Comparison of ENCODE assay signal across 8 cellular contexts in genomic region chr16:2023098-2023925, GRCh38. TPM values are rescaled to one million over a fixed set of nuclear protein-coding genes. Genes with fewer than 3 reads are reported as not detected.
A peak's percentile ranks its signal among the peaks of the same experiment; 100 is the strongest.
DNase-seq lines count a peak whose midpoint lies in the region; ATAC-seq, FAIRE-seq and TF ChIP-seq lines count a peak whose summit lies in the region.

No MANE protein-coding gene starts in this region.

- H3K9me3 Mint-ChIP-seq in T-helper 1 cell treated with Interleukin-12 subunit alpha and Interleukin-12 subunit beta and Interleukin-4 antibody, amounts not matched to agents 30 μg/mL and 1 μg/mL, for 36 hours = no peaks in the 10 kb centered on the region

- intact Hi-C loops in right cardiac atrium (cut with DNase I) = loop anchor here (2.0 to 10.0 kb wide), 3 partner anchors 117 to 121 kb away; partner anchors contain the start of gene RAB26 (in 1 of the 4)
- intact Hi-C loops in psoas muscle (cut with DNase I) = loop anchor here (2.0 to 5.0 kb wide), 2 partner anchors 117 to 129 kb away; no protein-coding TSS in a partner anchor

- H3K4me3 ChIP-seq in NB4 (ENCODE audit: low read depth, low read length) (no peak overlapping the region), right cardiac atrium (ENCODE audit: low read length) (peak overlapping the region; percentile 8), psoas muscle (peak overlapping the region; percentile 46)

- no peak overlapping the region for H3K27ac Mint-ChIP-seq in T-helper 1 cell treated with Interleukin-12 subunit alpha and Interleukin-12 subunit beta and Interleukin-4 antibody, amounts not matched to agents 30 μg/mL and 1 μg/mL, for 36 hours

- FAIRE-seq in urothelium cell line (lab: Jason Lieb, UNC) = peak; percentile 44

- peaks cover 2% of the 10 kb centered on the region for H3K4me1 Mint-ChIP-seq in T-helper 1 cell treated with Interleukin-12 subunit alpha and Interleukin-12 subunit beta and Interleukin-4 antibody, amounts not matched to agents 30 μg/mL and 1 μg/mL, for 36 hours (ENCODE audit: low read depth)

- H3K27me3 ChIP-seq in right cardiac atrium (ENCODE audit: control insufficient read depth, insufficient read depth) (no peaks in the 10 kb centered on the region), psoas muscle (ENCODE audit: insufficient read depth in 3 of 3, low read length in 2 of 3) (peaks cover 0 to 27% (median 16%) of the 10 kb centered on the region in 3 donors)

- H3K36me3 ChIP-seq in psoas muscle (ENCODE audit: insufficient read depth in 1 of 2, low read depth in 1 of 2) = no peaks in the 10 kb centered on the region

- ATAC-seq in right cardiac atrium (peak; percentile 90), psoas muscle (peak; percentile 88 to 94 (median 92))

- peaks cover 45% of the 10 kb centered on the region for H3K27me3 Mint-ChIP-seq in T-helper 1 cell treated with Interleukin-12 subunit alpha and Interleukin-12 subunit beta and Interleukin-4 antibody, amounts not matched to agents 30 μg/mL and 1 μg/mL, for 36 hours (ENCODE audit: low read depth)

- WGBS in right cardiac atrium = 10% methylated on average over 51 of the region's 51 CpGs
- WGBS in psoas muscle, 3 donors = 11 to 14% (median 12%) methylated on average over 44 to 51 of the region's 51 CpGs

- peak; percentile 69 for TF ChIP-seq POLR2A in NB4 (IDR thresholded peaks at IDR 0.05; ENCODE audit: extremely low read depth, insufficient read length)

- H3K9me3 ChIP-seq in right cardiac atrium (ENCODE audit: control insufficient read depth, low read length) = no peaks in the 10 kb centered on the region
- no peaks in the 10 kb centered on the region for H3K9me3 ChIP-seq in psoas muscle

- H3K36me3 Mint-ChIP-seq in T-helper 1 cell treated with Interleukin-12 subunit alpha and Interleukin-12 subunit beta and Interleukin-4 antibody, amounts not matched to agents 30 μg/mL and 1 μg/mL, for 36 hours (ENCODE audit: low read depth) = no peaks in the 10 kb centered on the region

- H3K27ac ChIP-seq in right cardiac atrium (ENCODE audit: low read length) (peak overlapping the region; percentile 71), psoas muscle (peak overlapping the region; percentile 52)

- DNase-seq in EH (ENCODE audit: low read depth) = peak; percentile 87
- DNase-seq in H4 (ENCODE audit: low spot score) = peak; percentile 79
- peak; percentile 87 for DNase-seq in NB4 (ENCODE audit: low read depth)
- peak; percentile 64 for DNase-seq in amniotic stem cell (lab: John Stamatoyannopoulos, UW)
- peak; percentile 91 to 98 (median 97) for DNase-seq in right cardiac atrium
- DNase-seq in psoas muscle = peak; percentile 93 to 96
- peak; percentile 97 for DNase-seq in urothelium cell line (ENCODE audit: low spot score)

- H3K4me1 ChIP-seq in right cardiac atrium (ENCODE audit: control insufficient read depth, insufficient read depth, low read length) (peaks cover 5% of the 10 kb centered on the region), psoas muscle (peaks cover 24% of the 10 kb centered on the region)

- peak overlapping the region; percentile 72 for H3K4me3 Mint-ChIP-seq in T-helper 1 cell treated with Interleukin-12 subunit alpha and Interleukin-12 subunit beta and Interleukin-4 antibody, amounts not matched to agents 30 μg/mL and 1 μg/mL, for 36 hours

- TF ChIP-seq CTCF in NB4 (IDR thresholded peaks at IDR 0.05; ENCODE audit: low read depth, low read length) (peak; percentile 75), psoas muscle (IDR thresholded peaks at IDR 0.05) (peak; percentile 96)

RNA-seq across cellular contexts. Expression of gene NHERF2, which starts 3.4 kb away (rescaled TPM):
- total RNA-seq in H4 (2014; rRNA removed; shearing (Covaris generic)) = 33.1 and 33.7 TPM in 2 replicates
- total RNA-seq in right cardiac atrium (100 to 1,000 TPM; 131 to 257 (median 158) TPM), psoas muscle (100 to 1,000 TPM in 1 of 4 donors, 10 to 100 TPM in 3; 61.6 to 156 (median 90.4) TPM)
- polyA plus RNA-seq in right cardiac atrium (228 TPM), psoas muscle (10 to 100 TPM; 76.4 to 90.8 (median 86.2) TPM)

RNA-seq across cellular contexts. Expression of gene NPW, which starts 3.7 kb away (rescaled TPM):
- 2.7 TPM in 1 of 2 replicates, not detected in the other for total RNA-seq in H4 (2014; rRNA removed; shearing (Covaris generic))
- not detected for total RNA-seq in right cardiac atrium
- not detected for polyA plus RNA-seq in right cardiac atrium
- under 1 TPM in 1 of 4 donors, not detected in 3; 0.66 TPM for total RNA-seq in psoas muscle
- polyA plus RNA-seq in psoas muscle = under 1 TPM in 2 of 3 donors, not detected in 1; 0.14 to 0.43 TPM

RNA-seq across cellular contexts. Expression of gene ZNF598, which starts 13.7 kb away (rescaled TPM):
- 5.5 and 10.4 TPM in 2 replicates for total RNA-seq in H4 (2014; rRNA removed; shearing (Covaris generic))
- total RNA-seq in right cardiac atrium = 10 to 100 TPM; 16.8 to 20.5 (median 17.5) TPM
- 14.0 TPM for polyA plus RNA-seq in right cardiac atrium
- 10 to 100 TPM; 27.4 to 46.6 (median 44.8) TPM for total RNA-seq in psoas muscle
- polyA plus RNA-seq in psoas muscle = 10 to 100 TPM; 35.6 to 58.8 (median 51.9) TPM

RNA-seq across cellular contexts. Expression of gene NTHL1, which starts 24.3 kb away (rescaled TPM):
- total RNA-seq in H4 (2014; rRNA removed; shearing (Covaris generic)) = 28.2 and 42.3 TPM in 2 replicates
- total RNA-seq in right cardiac atrium = 10 to 100 TPM in 3 of 4 donors, 1 to 10 TPM in 1; 4.3 to 14.0 (median 12.5) TPM
- 21.3 TPM for polyA plus RNA-seq in right cardiac atrium
- 10 to 100 TPM in 1 of 4 donors, 1 to 10 TPM in 3; 3.1 to 11.9 (median 4.8) TPM for total RNA-seq in psoas muscle
- 10 to 100 TPM in 2 of 3 donors, 1 to 10 TPM in 1; 8.0 to 17.7 (median 16.8) TPM for polyA plus RNA-seq in psoas muscle

RNA-seq across cellular contexts. Expression of gene TSC2, which starts 24.5 kb away (rescaled TPM):
- 11.0 and 15.6 TPM in 2 replicates for total RNA-seq in H4 (2014; rRNA removed; shearing (Covaris generic))
- total RNA-seq in right cardiac atrium = 10 to 100 TPM; 67.3 to 72.4 (median 69.4) TPM
- polyA plus RNA-seq in right cardiac atrium = 34.7 TPM
- 10 to 100 TPM; 60.8 to 89.9 (median 73.8) TPM for total RNA-seq in psoas muscle
- polyA plus RNA-seq in psoas muscle = 10 to 100 TPM; 27.8 to 43.0 (median 29.7) TPM
